In genomic region chr20:24870876-24871275, GRCh38 we compare ENCODE assay signal across 18 cellular contexts.
DNase-seq lines count a peak whose midpoint lies in the region; ATAC-seq, FAIRE-seq and TF ChIP-seq lines count a peak whose summit lies in the region.
"Had no signal": no experiment of that assay in that cellular context is flagged by ENCODE, and none has a peak within 500 bp of the region (broad histone marks: within the 10 kb centered on the region; RNA-seq: fewer than 3 reads in every experiment).

No MANE protein-coding gene starts in this region.

- BruUV-seq in GM12878 (replicated peaks; lab: Mats Ljungman, UMichigan): no TSS peak

- RAD21 ChIA-PET in GM12878 (lab: Charles Lee; ENCODE audit: unreplicated experiment): no interaction called here

- no peaks in the 10 kb centered on the region for H4K20me1 ChIP-seq in GM12878 (ENCODE audit: control insufficient read depth, insufficient read depth)

- no peak overlapping the region for H3K9ac ChIP-seq in GM12878 (ENCODE audit: control insufficient read depth, insufficient read depth, low read length)

- H2AFZ ChIP-seq in GM12878 (ENCODE audit: control insufficient read depth, low read depth, low read length): peak overlapping the region; percentile 19

- peak overlapping the region; percentile 31; the same call in 1 of the 2 replicates for H3K4me2 ChIP-seq in GM12878 (ENCODE audit: control insufficient read depth, insufficient read depth)

- no peaks in the 10 kb centered on the region for H3K79me2 ChIP-seq in GM12878 (ENCODE audit: control insufficient read depth, insufficient read depth, low read length)

- WGBS in GM12878 (ENCODE audit: insufficient coverage, insufficient replicate concordance, low lambda C conversion rate, missing lambda C conversion rate): 59% methylated on average over 8 of the region's 8 CpGs
- WGBS in sigmoid colon, 2 donors: 78 to 81% methylated on average over 8 of the region's 8 CpGs

- peak; percentile 46 for ATAC-seq in GM18861 (IDR thresholded peaks at IDR 0.05; ENCODE audit: unreplicated experiment)
- peak; percentile 38 for ATAC-seq in HG03432 (IDR thresholded peaks at IDR 0.05; ENCODE audit: unreplicated experiment)
- ATAC-seq in GM12878: peak; percentile 71
- ATAC-seq: left colon had no signal

- H3K36me3 ChIP-seq in GM12878 (ENCODE audit: control insufficient read depth in 2 of 2, insufficient read depth in 2 of 2, low read length in 1 of 2) (no peaks in the 10 kb centered on the region), sigmoid colon (no peaks in the 10 kb centered on the region), brain microvascular endothelial cell (replicated peaks) (no peaks in the 10 kb centered on the region)
- H3K36me3 ChIP-seq: colonic mucosa, neutrophil had no signal

- in situ Hi-C loops in GM12878 (cut with MboI) (no loop called here), brain microvascular endothelial cell (cut with HindIII; ENCODE audit: low pct_ligation_motif_present, low sequenced_read_pairs) (no loop called here)

- TF ChIP-seq EP300 in GM12878 (IDR thresholded peaks at IDR 0.05; ENCODE audit: borderline replicate concordance in 1 of 2, control insufficient read depth in 1 of 2, low read depth in 2 of 2, low read length in 2 of 2): no peak
- TF ChIP-seq EP300 in sigmoid colon (IDR thresholded peaks at IDR 0.05): no peak

- H3K27me3 ChIP-seq in GM12878 (replicated peaks in 1 of 2; ENCODE audit: control insufficient read depth in 2 of 2, insufficient read depth in 2 of 2, low read length in 1 of 2): no peaks in the 10 kb centered on the region
- peaks cover 0 to 7% (median 5%) of the 10 kb centered on the region in 3 donors for H3K27me3 ChIP-seq in sigmoid colon
- no peaks in the 10 kb centered on the region for H3K27me3 ChIP-seq in brain microvascular endothelial cell (replicated peaks)
- H3K27me3 ChIP-seq: colonic mucosa had no signal

- no peak overlapping the region for H3K27ac ChIP-seq in GM12878 (ENCODE audit: control insufficient read depth, insufficient read depth)
- H3K27ac ChIP-seq in sigmoid colon: no peak overlapping the region
- no peak overlapping the region for H3K27ac ChIP-seq in brain microvascular endothelial cell
- H3K27ac ChIP-seq: colonic mucosa, neutrophil, RWPE1 had no signal

- no peak for FAIRE-seq in GM12878 (lab: Jason Lieb, UNC)
- FAIRE-seq: D721Med had no signal

- H3K9me3 ChIP-seq in GM12878 (replicated peaks; ENCODE audit: control insufficient read depth, insufficient read depth, low read length) (no peaks in the 10 kb centered on the region; the same call in 2 of the 3 replicates), sigmoid colon (no peaks in the 10 kb centered on the region)
- H3K9me3 ChIP-seq: colonic mucosa, neutrophil had no signal

- H3K4me3 ChIP-seq in GM12878 (no peak overlapping the region), sigmoid colon (no peak overlapping the region), brain microvascular endothelial cell (ENCODE audit: low read depth, low read length) (no peak overlapping the region)
- H3K4me3 ChIP-seq: colonic mucosa had no signal

- no peak for TF ChIP-seq RAD21 in GM12878 (IDR thresholded peaks at IDR 0.05; ENCODE audit: insufficient read depth, low read depth, low read length)

- DNase-seq in GM12878 (ENCODE audit: low read depth, low spot score): no peak
- DNase-seq in sigmoid colon: peak; percentile 41
- DNase-seq in brain microvascular endothelial cell: no peak
- no peak for DNase-seq in amygdala (lab: John Stamatoyannopoulos, UW)
- no peak for DNase-seq in activated gamma-delta T cell (lab: John Stamatoyannopoulos, UW)
- DNase-seq: activated CD4-positive, alpha-beta T cell treated with anti-CD3 and anti-CD28 coated beads, Interleukin-2, amount 10 ng/mL, durations not matched to agents 7 days and 5 days; activated naive CD4-positive, alpha-beta T cell treated with anti-CD3 and anti-CD28 coated beads for 36 hours; activated T-cell treated with anti-CD3 and anti-CD28 coated beads for 4 hours; colonic mucosa; KG1; left colon; NCI-H1105; stimulated activated CD4-positive, alpha-beta T cell treated with anti-CD3 and anti-CD28 coated beads, Interleukin-2, amount 100 ng/mL, for 48 hours had no signal

- peaks cover 24% of the 10 kb centered on the region for H3K4me1 ChIP-seq in GM12878 (ENCODE audit: control insufficient read depth, insufficient read depth, low read length)
- no peaks in the 10 kb centered on the region for H3K4me1 ChIP-seq in sigmoid colon
- H3K4me1 ChIP-seq: colonic mucosa had no signal

- intact Hi-C loops in GM12878 (cut with micrococcal nuclease; ENCODE audit: unreplicated experiment): no loop called here
- intact Hi-C loops in sigmoid colon (cut with DNase I): no loop called here

- SMC1A ChIA-PET in GM12878 (lab: Charles Lee; ENCODE audit: uncharacterized antibody, unreplicated experiment): no interaction called here

- TF ChIP-seq CTCF in GM12878 (IDR thresholded peaks at IDR 0.05 in 2 of 3, conservative IDR thresholded peaks at IDR 0.05 in 1 of 3; ENCODE audit: control insufficient read depth in 2 of 3, extremely low read depth in 1 of 3, insufficient read depth in 1 of 3, low read depth in 3 of 3, low read length in 3 of 3): no peak
- no peak for TF ChIP-seq CTCF in sigmoid colon (IDR thresholded peaks at IDR 0.05)
- TF ChIP-seq CTCF in brain microvascular endothelial cell (IDR thresholded peaks at IDR 0.05; ENCODE audit: low read depth, low read length, missing control alignments): no peak

- TF ChIP-seq POLR2A in GM12878 (IDR thresholded peaks at IDR 0.05; ENCODE audit: low read depth, low read length) (no peak), sigmoid colon (IDR thresholded peaks at IDR 0.05) (no peak)

- CTCF ChIA-PET in GM12878 (lab: Yijun Ruan, JAX): no interaction called here

- POLR2A ChIA-PET in GM12878 (lab: Charles Lee): no interaction called here

TF ChIP-seq in GM12878, 131 proteins besides CTCF, POLR2A, EP300 and RAD21:
- TF ChIP-seq PAX5 (IDR thresholded peaks at IDR 0.05; ENCODE audit: borderline replicate concordance, low read depth, low read length) (peak; percentile 92), KLF5 (IDR thresholded peaks at IDR 0.05; ENCODE audit: partially characterized antibody) (no peak)
